In genomic region chr9:73054091-73054490, GRCh38 we compare ENCODE assay signal across 27 cellular contexts.
DNase-seq lines count a peak whose midpoint lies in the region; ATAC-seq, FAIRE-seq and TF ChIP-seq lines count a peak whose summit lies in the region.
"Had no signal": no experiment of that assay in that cellular context is flagged by ENCODE, and none has a peak within 500 bp of the region (broad histone marks: within the 10 kb centered on the region; RNA-seq: fewer than 3 reads in every experiment).

No MANE protein-coding gene starts in this region.

- no peaks in the 10 kb centered on the region for H3K27me3 Mint-ChIP-seq in GM23338 (ENCODE audit: insufficient read depth, low read depth, poor library complexity)
- H3K27me3 Mint-ChIP-seq in activated naive CD4-positive, alpha-beta T cell treated with anti-CD3 and anti-CD28 coated beads for 36 hours (ENCODE audit: low read depth), result peaks cover 4% of the 10 kb centered on the region
- H3K27me3 Mint-ChIP-seq: CD4-positive, CD25-positive, alpha-beta regulatory T cell had no signal

- H3K4me3 Mint-ChIP-seq in GM23338, result no peak overlapping the region
- H3K4me3 Mint-ChIP-seq in activated naive CD4-positive, alpha-beta T cell treated with anti-CD3 and anti-CD28 coated beads for 36 hours, result no peak overlapping the region
- H3K4me3 Mint-ChIP-seq: B cell; CD4-positive, alpha-beta memory T cell; CD4-positive, CD25-positive, alpha-beta regulatory T cell; CD8-positive, alpha-beta memory T cell had no signal

- H3K4me1 ChIP-seq in BLaER1 (peaks cover 15% of the 10 kb centered on the region), GM23338 (ENCODE audit: insufficient read depth) (peaks cover 40% of the 10 kb centered on the region), K562 (replicated peaks in 1 of 2; ENCODE audit: control insufficient read depth in 2 of 2, insufficient read depth in 2 of 2, low read length in 2 of 2) (no peaks in the 10 kb centered on the region; a peak in 1 of 5 replicates)

- H3K9ac ChIP-seq in BLaER1, result no peak overlapping the region
- no peak overlapping the region for H3K9ac ChIP-seq in K562 (ENCODE audit: insufficient read depth in 1 of 2, low read depth in 2 of 2, low read length in 2 of 2)
- no peak overlapping the region for H3K9ac ChIP-seq in neural cell (ENCODE audit: low read length)

- TF ChIP-seq CTCF in GM23338 (conservative IDR thresholded peaks at IDR 0.05; ENCODE audit: low read depth in 2 of 2) (no peak), K562 (IDR thresholded peaks at IDR 0.05 in 2 of 3, conservative IDR thresholded peaks at IDR 0.05 in 1 of 3; ENCODE audit: insufficient read depth in 2 of 3, low read depth in 1 of 3, low read length in 3 of 3) (no peak), neural cell (IDR thresholded peaks at IDR 0.05; ENCODE audit: poor library complexity, severe bottlenecking) (no peak)

- H3K9me3 ChIP-seq in BLaER1, result no peaks in the 10 kb centered on the region
- H3K9me3 ChIP-seq in K562 (replicated peaks; ENCODE audit: control insufficient read depth, insufficient read depth, low read depth, low read length), result no peaks in the 10 kb centered on the region
- H3K9me3 ChIP-seq in neural cell (ENCODE audit: low read length), result no peaks in the 10 kb centered on the region

- H3K27me3 ChIP-seq in BLaER1, result no peaks in the 10 kb centered on the region
- H3K27me3 ChIP-seq in GM23338 (ENCODE audit: insufficient read depth), result no peaks in the 10 kb centered on the region
- H3K27me3 ChIP-seq in K562 (ENCODE audit: control insufficient read depth in 2 of 2, insufficient read depth in 2 of 2, low read length in 2 of 2), result no peaks in the 10 kb centered on the region
- no peaks in the 10 kb centered on the region for H3K27me3 ChIP-seq in neural cell (ENCODE audit: insufficient read depth, low read depth, low read length)

- H2AFZ ChIP-seq in GM23338 (peak overlapping the region; percentile 53; the same call in 1 of the 2 replicates), K562 (ENCODE audit: low read depth, low read length) (peak overlapping the region; percentile 51; the same call in 1 of the 2 replicates), neural cell (ENCODE audit: low read depth, low read length) (no peak overlapping the region)

- no peak overlapping the region; the same call in 1 of the 2 replicates for H3K27ac Mint-ChIP-seq in GM23338
- no peak overlapping the region for H3K27ac Mint-ChIP-seq in activated naive CD4-positive, alpha-beta T cell treated with anti-CD3 and anti-CD28 coated beads for 36 hours
- H3K27ac Mint-ChIP-seq: B cell; CD4-positive, alpha-beta memory T cell; CD4-positive, CD25-positive, alpha-beta regulatory T cell had no signal

- H3K36me3 ChIP-seq in BLaER1 (no peaks in the 10 kb centered on the region), GM23338 (ENCODE audit: insufficient read depth) (no peaks in the 10 kb centered on the region), K562 (ENCODE audit: control insufficient read depth, insufficient read depth, low read length) (no peaks in the 10 kb centered on the region), neural cell (ENCODE audit: insufficient read depth, low read length) (no peaks in the 10 kb centered on the region)

- H3K4me3 ChIP-seq in BLaER1 (no peak overlapping the region), GM23338 (no peak overlapping the region), K562 (no peak overlapping the region), neural cell (ENCODE audit: low read length) (peak overlapping the region; percentile 21)
- H3K4me3 ChIP-seq: GM12878 had no signal

- peaks cover 34% of the 10 kb centered on the region for H3K4me1 Mint-ChIP-seq in GM23338
- no peaks in the 10 kb centered on the region for H3K4me1 Mint-ChIP-seq in activated naive CD4-positive, alpha-beta T cell treated with anti-CD3 and anti-CD28 coated beads for 36 hours (ENCODE audit: low read depth)
- H3K4me1 Mint-ChIP-seq: B cell; CD4-positive, alpha-beta memory T cell; CD4-positive, CD25-positive, alpha-beta regulatory T cell; CD8-positive, alpha-beta memory T cell had no signal

- DNase-seq in GM23338 (ENCODE audit: low spot score) (no peak), K562 (ENCODE audit: extremely low read depth in 1 of 4, low spot score in 3 of 4) (no peak), kidney glomerular epithelial cell (lab: John Stamatoyannopoulos, UW) (no peak), NCI-H345 treated with DMSO at 0.1 percent for 48 hours (lab: John Stamatoyannopoulos, UW; ENCODE audit: unreplicated experiment) (no peak)
- DNase-seq in activated naive CD4-positive, alpha-beta T cell treated with anti-CD3 and anti-CD28 coated beads for 36 hours, result no peak
- DNase-seq: 8988T; AML-193; CD4-positive, alpha-beta memory T cell; CD4-positive, CD25-positive, alpha-beta regulatory T cell; CD8-positive, alpha-beta memory T cell; COR-L47; DMS 273 treated with DMSO at 0.1 percent for 48 hours; DMS153; DMS53; DMS79; DND-41; EL; GDM1 had no signal

- H3K27ac ChIP-seq in BLaER1, result no peak overlapping the region; the same call in 1 of the 2 replicates
- H3K27ac ChIP-seq in GM23338 (ENCODE audit: low read depth), result no peak overlapping the region
- H3K27ac ChIP-seq in K562 (ENCODE audit: extremely low read depth, low read depth, low read length), result no peak overlapping the region
- H3K27ac ChIP-seq in neural cell (ENCODE audit: low read length), result peak overlapping the region; percentile 54
- H3K27ac ChIP-seq: C4-2B had no signal

- in situ Hi-C loops in K562 (cut with MboI), result no loop called here

- H4K20me1 ChIP-seq in BLaER1 (no peaks in the 10 kb centered on the region), GM23338 (replicated peaks; ENCODE audit: insufficient read depth) (no peaks in the 10 kb centered on the region), K562 (replicated peaks; ENCODE audit: control insufficient read depth, insufficient read depth, low read length) (no peaks in the 10 kb centered on the region), neural cell (ENCODE audit: insufficient read depth) (no peaks in the 10 kb centered on the region)

- H3K36me3 Mint-ChIP-seq in GM23338 (ENCODE audit: low read depth), result no peaks in the 10 kb centered on the region
- H3K36me3 Mint-ChIP-seq in activated naive CD4-positive, alpha-beta T cell treated with anti-CD3 and anti-CD28 coated beads for 36 hours (ENCODE audit: low read depth), result no peaks in the 10 kb centered on the region
- H3K36me3 Mint-ChIP-seq: CD4-positive, alpha-beta memory T cell; CD4-positive, CD25-positive, alpha-beta regulatory T cell; CD8-positive, alpha-beta memory T cell had no signal

- TF ChIP-seq EP300 in K562 (IDR thresholded peaks at IDR 0.05; ENCODE audit: low read length) (no peak), neural cell (conservative IDR thresholded peaks at IDR 0.05; ENCODE audit: poor library complexity, severe bottlenecking) (peak; percentile 97)

- intact Hi-C loops in K562 (cut with micrococcal nuclease), result no loop called here
- intact Hi-C loops in activated naive CD4-positive, alpha-beta T cell treated with anti-CD3 and anti-CD28 coated beads for 36 hours (cut with micrococcal nuclease), result no loop called here

- no peak for TF ChIP-seq RAD21 in K562 (CRISPR knock-in tag; conservative IDR thresholded peaks at IDR 0.05 in 1 of 2, IDR thresholded peaks at IDR 0.05 in 1 of 2)
- TF ChIP-seq RAD21 in neural cell (conservative IDR thresholded peaks at IDR 0.05), result no peak

- FAIRE-seq in K562 (lab: Jason Lieb, UNC), result no peak
- FAIRE-seq: A204.1, GM12878, GM12892, GM18507 had no signal

- POLR2A ChIA-PET in K562 (lab: Yijun Ruan, JAX), result interaction anchor here (0.6 kb wide), 1 partner anchor 18 kb away, joined by 4 read pairs; no protein-coding TSS in a partner anchor

- H3K9me3 Mint-ChIP-seq in GM23338, result no peaks in the 10 kb centered on the region
- H3K9me3 Mint-ChIP-seq in activated naive CD4-positive, alpha-beta T cell treated with anti-CD3 and anti-CD28 coated beads for 36 hours, result no peaks in the 10 kb centered on the region
- H3K9me3 Mint-ChIP-seq: CD4-positive, alpha-beta memory T cell; CD4-positive, CD25-positive, alpha-beta regulatory T cell; CD8-positive, alpha-beta memory T cell had no signal

- ATAC-seq in GM23338 (no peak), K562 (no peak), GM19463 (IDR thresholded peaks at IDR 0.05; ENCODE audit: unreplicated experiment) (no peak)
- ATAC-seq: GM12878 had no signal

- H3K79me2 ChIP-seq in GM23338 (replicated peaks; ENCODE audit: insufficient read depth) (no peaks in the 10 kb centered on the region), K562 (ENCODE audit: control insufficient read depth, insufficient read depth, low read length) (no peaks in the 10 kb centered on the region), neural cell (replicated peaks; ENCODE audit: insufficient read depth, low read length) (no peaks in the 10 kb centered on the region)

- BruUV-seq in K562 (replicated peaks; lab: Mats Ljungman, UMichigan), result no TSS peak

- H3K9me2 ChIP-seq in GM23338 (ENCODE audit: insufficient read depth) (peaks cover 4% of the 10 kb centered on the region; the same call in 1 of the 2 replicates), neural cell (ENCODE audit: insufficient read depth, low read length) (no peaks in the 10 kb centered on the region)

- H3F3A ChIP-seq in GM23338 (replicated peaks; ENCODE audit: low read depth), result no peaks in the 10 kb centered on the region
- no peaks in the 10 kb centered on the region for H3F3A ChIP-seq in neural cell (ENCODE audit: insufficient read depth, low read length, poor library complexity, severe bottlenecking)

- CTCF ChIA-PET in K562 (lab: Yijun Ruan, JAX; ENCODE audit: low intra/inter-chr PET ratio), result no interaction called here
- CTCF ChIA-PET in activated naive CD4-positive, alpha-beta T cell treated with anti-CD3 and anti-CD28 coated beads for 36 hours (lab: Charles Lee), result no interaction called here

- H3K9me1 ChIP-seq in K562 (ENCODE audit: control insufficient read depth, insufficient read depth, low read length), result no peaks in the 10 kb centered on the region

- H3K4me2 ChIP-seq in BLaER1 (peak overlapping the region; percentile 57), GM23338 (no peak overlapping the region), K562 (ENCODE audit: insufficient read depth, low read length) (no peak overlapping the region), neural cell (ENCODE audit: low read length) (no peak overlapping the region)

- no peak for TF ChIP-seq POLR2A in K562 (conservative IDR thresholded peaks at IDR 0.05)

TF ChIP-seq in GM23338, 12 proteins besides CTCF, POLR2A, EP300 and RAD21 (continues in another document):
- TF ChIP-seq JUNB (IDR thresholded peaks at IDR 0.05; ENCODE audit: unreplicated experiment) (no peak), STAT1 (IDR thresholded peaks at IDR 0.05; ENCODE audit: unreplicated experiment) (no peak), ZNF331 (CRISPR knock-in tag; IDR thresholded peaks at IDR 0.05; ENCODE audit: low read depth) (no peak)

TF ChIP-seq in K562, 482 proteins besides CTCF, POLR2A, EP300 and RAD21 (continues in another document):
- no peak for TF ChIP-seq SRSF1 (IDR thresholded peaks at IDR 0.05; ENCODE audit: low read depth, low read length)
- TF ChIP-seq GTF2E2 (tag; IDR thresholded peaks at IDR 0.05), result no peak
- TF ChIP-seq ZNF668 (CRISPR knock-in tag; IDR thresholded peaks at IDR 0.05), result no peak
- TF ChIP-seq RBM25 (IDR thresholded peaks at IDR 0.05; ENCODE audit: low read depth, low read length, severe bottlenecking), result no peak

TF ChIP-seq in neural cell, 6 proteins besides CTCF, POLR2A, EP300 and RAD21:
- TF ChIP-seq POLR2AphosphoS5 (IDR thresholded peaks at IDR 0.05) (peak; percentile 86), TAF1 (IDR thresholded peaks at IDR 0.05; ENCODE audit: low read depth) (no peak)
